In the genomic region with DNA sequence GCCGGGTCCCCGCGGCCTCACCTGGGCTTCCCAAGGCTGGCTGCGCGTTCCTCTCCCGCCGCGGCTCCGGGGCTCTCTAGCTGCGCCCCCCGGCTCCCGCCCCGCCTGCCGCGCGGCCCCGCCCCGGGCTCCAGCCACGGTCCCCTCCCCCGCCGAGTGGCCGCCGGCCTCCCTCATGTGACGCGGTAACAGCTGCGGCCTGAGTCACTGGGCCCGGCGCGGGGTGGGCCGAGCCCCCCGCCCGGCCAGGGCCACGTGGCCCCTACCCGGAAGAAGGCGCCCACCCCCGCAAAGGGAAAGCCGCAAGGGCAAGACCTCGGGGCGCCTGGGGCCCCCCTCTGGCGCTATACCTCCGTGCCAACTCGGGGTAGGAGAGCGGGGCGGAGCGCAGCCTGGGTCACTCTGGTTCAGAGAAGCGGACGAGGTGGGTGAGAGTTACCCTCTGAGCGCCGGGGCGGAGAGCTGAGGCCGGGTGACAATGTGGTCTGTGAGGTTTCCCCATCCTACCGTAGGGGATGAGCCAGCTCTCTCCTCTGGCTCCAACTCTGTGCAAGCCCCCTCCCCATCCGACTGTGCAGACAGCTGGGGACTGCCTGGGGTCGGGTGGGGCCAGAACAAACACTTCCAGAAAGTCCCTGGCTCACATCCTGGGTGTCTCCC, we compare ENCODE assay signal across 8 cellular contexts. TPM values are rescaled to one million over a fixed set of nuclear protein-coding genes. Genes with fewer than 3 reads are reported as not detected.
DNase-seq lines count a peak whose midpoint lies in the region; ATAC-seq and TF ChIP-seq lines count a peak whose summit lies in the region.

A gene with protein sequence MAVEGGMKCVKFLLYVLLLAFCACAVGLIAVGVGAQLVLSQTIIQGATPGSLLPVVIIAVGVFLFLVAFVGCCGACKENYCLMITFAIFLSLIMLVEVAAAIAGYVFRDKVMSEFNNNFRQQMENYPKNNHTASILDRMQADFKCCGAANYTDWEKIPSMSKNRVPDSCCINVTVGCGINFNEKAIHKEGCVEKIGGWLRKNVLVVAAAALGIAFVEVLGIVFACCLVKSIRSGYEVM (minus strand): TSS at position 78 of the 660 bp plus-strand sequence. CDS start 668 bp downstream, outside the sequence.

- in situ Hi-C loops in SK-MEL-5 (cut with HindIII; ENCODE audit: low pct_unique_long_range_greater_than_20kb, low sequenced_read_pairs), result no loop called here

- H3K27me3 ChIP-seq in HUES64 (ENCODE audit: insufficient read depth, low read length), result no peaks in the 10 kb centered on the region
- no peaks in the 10 kb centered on the region for H3K27me3 ChIP-seq in thymus (ENCODE audit: control insufficient read depth, insufficient read depth)

- ATAC-seq in GM21447 (IDR thresholded peaks at IDR 0.05; ENCODE audit: unreplicated experiment) (peak; percentile 64), omental fat pad (ENCODE audit: low FRiP score) (peak; percentile 82)
- ATAC-seq in activated naive CD4-positive, alpha-beta T cell treated with anti-CD3 and anti-CD28 coated beads, Interleukin-2, amount 50 U/mL, for 72 hours, result peak; percentile 72 to 80

- H3K9me3 ChIP-seq in HUES64 (ENCODE audit: insufficient read depth, low read depth, low read length) (no peaks in the 10 kb centered on the region), thymus (ENCODE audit: control insufficient read depth) (no peaks in the 10 kb centered on the region)

- TF ChIP-seq CTCF in omental fat pad (IDR thresholded peaks at IDR 0.05), result no peak

- H3K36me3 Mint-ChIP-seq in activated naive CD4-positive, alpha-beta T cell treated with anti-CD3 and anti-CD28 coated beads, Interleukin-2, amount 50 U/mL, for 72 hours, result peaks cover 0 to 9% of the 10 kb centered on the region in 2 donors

- WGBS in HUES64, result under 1% methylated on average over 54 of the region's 54 CpGs
- under 1% methylated on average over 54 of the region's 54 CpGs for WGBS in thymus

- H3K4me1 ChIP-seq in HUES64 (ENCODE audit: insufficient read depth, low read length) (peaks cover 14% of the 10 kb centered on the region; the same call in 1 of the 2 replicates), thymus (ENCODE audit: control insufficient read depth, insufficient read depth, low read length) (peaks cover 7% of the 10 kb centered on the region)

- H3K36me3 ChIP-seq in HUES64 (ENCODE audit: insufficient read depth, low read length), result peaks cover 26% of the 10 kb centered on the region
- peaks cover 5% of the 10 kb centered on the region for H3K36me3 ChIP-seq in thymus (ENCODE audit: control insufficient read depth, insufficient read depth)

- peak within 1 kb of the TSS; percentile 79 to 93 for H3K27ac Mint-ChIP-seq in activated naive CD4-positive, alpha-beta T cell treated with anti-CD3 and anti-CD28 coated beads, Interleukin-2, amount 50 U/mL, for 72 hours

- peak within 1 kb of the TSS; percentile 69 for H3K4me3 ChIP-seq in HUES64 (ENCODE audit: low read length)
- peak within 1 kb of the TSS; percentile 67 for H3K4me3 ChIP-seq in thymus (ENCODE audit: low read length)

- no peaks in the 10 kb centered on the region for H3K9me3 Mint-ChIP-seq in activated naive CD4-positive, alpha-beta T cell treated with anti-CD3 and anti-CD28 coated beads, Interleukin-2, amount 50 U/mL, for 72 hours

- H3K27ac ChIP-seq in HUES64 (ENCODE audit: low read depth, low read length), result peak within 1 kb of the TSS; percentile 98
- H3K27ac ChIP-seq in thymus (ENCODE audit: low read depth), result peak within 1 kb of the TSS; percentile 91

- DNase-seq in Daoy (ENCODE audit: low read depth) (peak; percentile 94), SK-MEL-5 (ENCODE audit: low read depth, low spot score) (peak; percentile 87), glomerular endothelial cell (ENCODE audit: extremely low read depth, low read depth, low spot score) (no peak), omental fat pad (ENCODE audit: low spot score) (peak; percentile 80)
- DNase-seq in activated naive CD4-positive, alpha-beta T cell treated with anti-CD3 and anti-CD28 coated beads, Interleukin-2, amount 50 U/mL, for 72 hours (ENCODE audit: low spot score in 2 of 2), result peak; percentile 69 to 89

- H3K9ac ChIP-seq in HUES64 (ENCODE audit: low read depth, low read length), result peak within 1 kb of the TSS; percentile 72

RNA-seq across cellular contexts. Expression of the gene that starts here (rescaled TPM):
- total RNA-seq in Daoy (2014; rRNA removed; shearing (Covaris generic)), result 638 and 824 TPM in 2 replicates
- polyA plus RNA-seq in HUES64 (2013, experiment 1 of 2), result 373 TPM
- 387 TPM for polyA plus RNA-seq in HUES64 (2013, experiment 2 of 2)
- total RNA-seq in SK-MEL-5 (2014; rRNA removed; shearing (Covaris generic)), result 3,613 and 3,895 TPM in 2 replicates
- polyA plus RNA-seq in SK-MEL-5 (2015; cell fraction: cytosol; rRNA removed), result 1,619 and 2,096 TPM in 2 replicates
- 162 and 229 TPM in 2 replicates for polyA plus RNA-seq in SK-MEL-5 (2015; cell fraction: nucleus; rRNA removed)
- 100 to 1,000 TPM; 129 to 180 TPM for total RNA-seq in activated naive CD4-positive, alpha-beta T cell treated with anti-CD3 and anti-CD28 coated beads, Interleukin-2, amount 50 U/mL, for 72 hours
- 1,119 and 1,154 TPM in 2 replicates for total RNA-seq in glomerular endothelial cell
- total RNA-seq in omental fat pad, result 1,000 to 10,000 TPM in 2 of 4 donors, 100 to 1,000 TPM in 2; 736 to 1,401 (median 892) TPM
- 598 TPM for polyA plus RNA-seq in thymus
